8 cellular contexts compared by ENCODE assay signal in genomic region chr15:90915808-90916440, GRCh38. TPM values are rescaled to one million over a fixed set of nuclear protein-coding genes. Genes with fewer than 3 reads are reported as not detected.
DNase-seq lines count a peak whose midpoint lies in the region; ATAC-seq and TF ChIP-seq lines count a peak whose summit lies in the region.
"Had no signal": no experiment of that assay in that cellular context is flagged by ENCODE, and none has a peak within 500 bp of the region (broad histone marks: within the 10 kb centered on the region; RNA-seq: fewer than 3 reads in every experiment).

No MANE protein-coding gene starts in this region.

- no peak overlapping the region for H3K4me2 ChIP-seq in GM23338

- no peaks in the 10 kb centered on the region for H3K9me3 Mint-ChIP-seq in GM23338
- H3K9me3 Mint-ChIP-seq: brain had no signal

- H4K20me1 ChIP-seq in GM23338 (replicated peaks; ENCODE audit: insufficient read depth), result no peaks in the 10 kb centered on the region

- no peak for TF ChIP-seq CTCF in GM23338 (conservative IDR thresholded peaks at IDR 0.05; ENCODE audit: low read depth in 2 of 2)
- TF ChIP-seq CTCF in brain microvascular endothelial cell (IDR thresholded peaks at IDR 0.05; ENCODE audit: low read depth, low read length, missing control alignments), result no peak

- peaks cover 8% of the 10 kb centered on the region for H3K27me3 Mint-ChIP-seq in GM23338 (ENCODE audit: insufficient read depth, low read depth, poor library complexity)
- H3K27me3 Mint-ChIP-seq: brain had no signal

- no peaks in the 10 kb centered on the region for H3K79me2 ChIP-seq in GM23338 (replicated peaks; ENCODE audit: insufficient read depth)

- H3K36me3 Mint-ChIP-seq in GM23338 (ENCODE audit: low read depth), result peaks cover 12% of the 10 kb centered on the region

- H3K27ac Mint-ChIP-seq in GM23338, result peak overlapping the region; percentile 87

- no peak overlapping the region for H2AFZ ChIP-seq in GM23338

- in situ Hi-C loops in brain microvascular endothelial cell (cut with HindIII; ENCODE audit: low pct_ligation_motif_present, low sequenced_read_pairs), result no loop called here

- H3K4me3 ChIP-seq in GM23338 (no peak overlapping the region), brain microvascular endothelial cell (ENCODE audit: low read depth, low read length) (no peak overlapping the region)

- peaks cover 6% of the 10 kb centered on the region for H3K4me1 Mint-ChIP-seq in GM23338
- H3K4me1 Mint-ChIP-seq: brain had no signal

- no peaks in the 10 kb centered on the region for H3K27me3 ChIP-seq in GM23338 (ENCODE audit: insufficient read depth)
- no peaks in the 10 kb centered on the region for H3K27me3 ChIP-seq in brain microvascular endothelial cell (replicated peaks)

- peak overlapping the region; percentile 66; the same call in 1 of the 2 replicates for H3K27ac ChIP-seq in GM23338 (ENCODE audit: low read depth)
- H3K27ac ChIP-seq in brain microvascular endothelial cell, result peak overlapping the region; percentile 44

- DNase-seq in GM23338 (ENCODE audit: low spot score) (peak; percentile 25), brain microvascular endothelial cell (peak; percentile 76), mucosa of gallbladder (ENCODE audit: low spot score) (peak; percentile 45), NCI-H446 (lab: John Stamatoyannopoulos, UW) (no peak), HCEC 1CT (no peak)
- DNase-seq: stimulated activated CD4-positive, alpha-beta T cell treated with anti-CD3 and anti-CD28 coated beads, Interleukin-2, amount 100 ng/mL, for 48 hours had no signal

- H3K36me3 ChIP-seq in GM23338 (ENCODE audit: insufficient read depth) (no peaks in the 10 kb centered on the region), brain microvascular endothelial cell (replicated peaks) (peaks cover 47% of the 10 kb centered on the region)

- H3K4me3 Mint-ChIP-seq in GM23338, result no peak overlapping the region
- H3K4me3 Mint-ChIP-seq: brain had no signal

- no peaks in the 10 kb centered on the region for H3K9me2 ChIP-seq in GM23338 (ENCODE audit: insufficient read depth)

- H3K4me1 ChIP-seq in GM23338 (ENCODE audit: insufficient read depth), result no peaks in the 10 kb centered on the region

- no peaks in the 10 kb centered on the region for H3F3A ChIP-seq in GM23338 (replicated peaks; ENCODE audit: low read depth)

- ATAC-seq in GM23338 (peak; percentile 52), HG02623 (IDR thresholded peaks at IDR 0.05; ENCODE audit: unreplicated experiment) (no peak)

TF ChIP-seq in GM23338, 12 proteins besides CTCF, POLR2A, EP300 and RAD21:
- TF ChIP-seq EZH2phosphoT487 (IDR thresholded peaks at IDR 0.05; ENCODE audit: unreplicated experiment), result no peak
- no peak for TF ChIP-seq POLR2AphosphoS5 (IDR thresholded peaks at IDR 0.05; ENCODE audit: low read depth)

RNA-seq across cellular contexts. Expression of gene MAN2A2, which starts 12.8 kb away (rescaled TPM):
- total RNA-seq in GM23338 (2014; rRNA removed; shearing (Covaris generic)), result 3.5 and 17.1 TPM in 2 replicates
- 8.0 and 8.2 TPM in 2 replicates for polyA plus RNA-seq in GM23338 (2016; fragmentation: Nextera tagmentation; extraction: Ambion mirVana)
- total RNA-seq in mucosa of gallbladder, result 95.4 TPM

RNA-seq across cellular contexts. Expression of gene HDDC3, which starts 16.4 kb away (rescaled TPM):
- 9.1 and 19.0 TPM in 2 replicates for total RNA-seq in GM23338 (2014; rRNA removed; shearing (Covaris generic))
- polyA plus RNA-seq in GM23338 (2016; fragmentation: Nextera tagmentation; extraction: Ambion mirVana), result 16.0 and 17.4 TPM in 2 replicates
- total RNA-seq in mucosa of gallbladder, result 20.9 TPM

RNA-seq across cellular contexts. Expression of gene UNC45A, which starts 19.2 kb away (rescaled TPM):
- total RNA-seq in GM23338 (2014; rRNA removed; shearing (Covaris generic)), result 86.8 and 87.5 TPM in 2 replicates
- polyA plus RNA-seq in GM23338 (2016; fragmentation: Nextera tagmentation; extraction: Ambion mirVana), result 35.9 and 40.2 TPM in 2 replicates
- total RNA-seq in mucosa of gallbladder, result 117 TPM

RNA-seq across cellular contexts. Expression of gene FES, which starts 31.6 kb away (rescaled TPM):
- 14.4 and 18.6 TPM in 2 replicates for total RNA-seq in GM23338 (2014; rRNA removed; shearing (Covaris generic))
- 2.7 and 3.1 TPM in 2 replicates for polyA plus RNA-seq in GM23338 (2016; fragmentation: Nextera tagmentation; extraction: Ambion mirVana)
- 26.2 TPM for total RNA-seq in mucosa of gallbladder

RNA-seq across cellular contexts. Expression of gene RCCD1, which starts 38.8 kb away (rescaled TPM):
- total RNA-seq in GM23338 (2014; rRNA removed; shearing (Covaris generic)), result 16.4 and 17.1 TPM in 2 replicates
- 10.8 and 14.3 TPM in 2 replicates for polyA plus RNA-seq in GM23338 (2016; fragmentation: Nextera tagmentation; extraction: Ambion mirVana)
- 21.8 TPM for total RNA-seq in mucosa of gallbladder

Comparison
In these comparisons a context has a peak if more than half of its experiments do, and no peak if none do; other contexts are left out.
1. DNase-seq: peak in GM23338 (single experiment), brain microvascular endothelial cell (single experiment) and mucosa of gallbladder (single experiment); none in NCI-H446 (0 of 2) and HCEC 1CT (single experiment).